In the genomic region with DNA sequence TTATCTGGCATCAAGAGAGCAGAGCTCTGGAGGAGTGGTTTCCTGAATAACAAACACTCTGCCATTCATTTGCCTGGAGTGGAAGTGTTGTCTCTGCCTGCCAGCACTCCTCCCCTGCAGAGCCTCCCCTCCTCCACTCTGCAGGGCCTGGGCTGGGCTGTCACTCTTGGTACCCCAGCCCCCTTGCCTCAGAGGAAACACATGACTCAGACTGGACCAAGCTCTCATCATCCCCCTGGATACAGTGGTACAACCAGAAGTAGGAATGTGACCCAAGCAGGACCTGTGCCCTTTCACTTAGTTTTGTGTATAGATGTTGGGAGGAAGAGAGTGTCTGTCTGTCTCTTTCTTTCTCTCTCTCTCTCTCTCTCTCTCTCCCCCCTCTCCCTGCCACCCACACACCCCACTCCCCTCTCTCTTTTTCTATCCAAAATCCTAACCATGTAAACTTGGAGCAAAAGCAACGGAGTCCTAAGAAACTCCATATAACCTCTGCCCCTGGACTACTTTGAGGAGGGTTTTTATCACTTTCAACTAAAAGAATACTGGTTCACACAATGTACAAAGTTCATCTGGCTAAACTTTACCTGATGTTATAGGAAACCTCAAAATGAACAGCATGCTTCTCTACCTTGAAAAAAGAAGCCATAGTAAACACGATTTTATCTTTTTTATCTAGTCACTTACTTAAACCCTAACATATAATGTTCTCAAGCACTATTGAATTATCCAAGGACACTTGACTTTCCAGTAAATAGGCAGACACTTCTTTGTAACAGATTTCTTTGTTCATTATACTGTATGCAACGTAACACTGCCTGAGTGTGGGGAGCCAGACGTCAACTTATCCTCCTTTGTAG, we compare ENCODE assay signal across 9 cellular contexts. TPM values are rescaled to one million over a fixed set of nuclear protein-coding genes. Genes with fewer than 3 reads are reported as not detected.
DNase-seq lines count a peak whose midpoint lies in the region; ATAC-seq and TF ChIP-seq lines count a peak whose summit lies in the region.
"Had no signal": no experiment of that assay in that cellular context is flagged by ENCODE, and none has a peak within 500 bp of the region (broad histone marks: within the 10 kb centered on the region; RNA-seq: fewer than 3 reads in every experiment).

No MANE protein-coding gene starts in this region.

- no peak for TF ChIP-seq CTCF in BE2C (IDR thresholded peaks at IDR 0.05; ENCODE audit: low read depth, low read length)
- TF ChIP-seq CTCF in breast epithelium (IDR thresholded peaks at IDR 0.05) = no peak
- TF ChIP-seq CTCF in kidney epithelial cell (IDR thresholded peaks at IDR 0.05; ENCODE audit: insufficient read depth, low read length, poor library complexity, severe bottlenecking) = no peak
- TF ChIP-seq CTCF in upper lobe of left lung (IDR thresholded peaks at IDR 0.05) = no peak

- no peak overlapping the region for H3K4me3 ChIP-seq in BE2C (ENCODE audit: low read depth, low read length)
- no peak overlapping the region for H3K4me3 ChIP-seq in breast epithelium
- no peak overlapping the region for H3K4me3 ChIP-seq in kidney epithelial cell (ENCODE audit: low read depth, low read length)
- H3K4me3 ChIP-seq in upper lobe of left lung = no peak overlapping the region

- H3K36me3 Mint-ChIP-seq in effector memory CD8-positive, alpha-beta T cell (ENCODE audit: insufficient read depth) = no peaks in the 10 kb centered on the region

- TF ChIP-seq POLR2A in breast epithelium (IDR thresholded peaks at IDR 0.05) (no peak), upper lobe of left lung (IDR thresholded peaks at IDR 0.05) (no peak)

- H3K9me3 Mint-ChIP-seq in effector memory CD8-positive, alpha-beta T cell = no peaks in the 10 kb centered on the region
- H3K9me3 Mint-ChIP-seq: T-helper 1 cell treated with Interleukin-12 subunit alpha and Interleukin-12 subunit beta and Interleukin-4 antibody, amounts not matched to agents 30 μg/mL and 1 μg/mL, for 36 hours had no signal

- peak in 1 of 4 donors; percentile 36 for TF ChIP-seq EP300 in upper lobe of left lung (IDR thresholded peaks at IDR 0.05)

- H3K4me3 Mint-ChIP-seq in effector memory CD8-positive, alpha-beta T cell = no peak overlapping the region
- H3K4me3 Mint-ChIP-seq: T-helper 1 cell treated with Interleukin-12 subunit alpha and Interleukin-12 subunit beta and Interleukin-4 antibody, amounts not matched to agents 30 μg/mL and 1 μg/mL, for 36 hours had no signal

- 50 to 59% methylated on average over 4 of the region's 4 CpGs for WGBS in upper lobe of left lung, 2 donors

- intact Hi-C loops in breast epithelium (cut with DNase I; ENCODE audit: low total_unique reads) = loop anchor here (1.0 kb wide), 1 partner anchor 14 kb away; no protein-coding TSS in a partner anchor

- H3K27me3 Mint-ChIP-seq in effector memory CD8-positive, alpha-beta T cell = peaks cover 14 to 33% of the 10 kb centered on the region in 2 donors

- H3K36me3 ChIP-seq in BE2C (no peaks in the 10 kb centered on the region), breast epithelium (no peaks in the 10 kb centered on the region), kidney epithelial cell (ENCODE audit: control insufficient read depth, insufficient read depth, low read length) (no peaks in the 10 kb centered on the region), upper lobe of left lung (no peaks in the 10 kb centered on the region)

- ATAC-seq in upper lobe of left lung (ENCODE audit: low FRiP score in 2 of 2) (peak; percentile 60 to 76), GM21515 (IDR thresholded peaks at IDR 0.05; ENCODE audit: unreplicated experiment) (no peak), GM19395 (IDR thresholded peaks at IDR 0.05; ENCODE audit: unreplicated experiment) (no peak)
- no peak for ATAC-seq in effector memory CD8-positive, alpha-beta T cell (replicated peaks)

- H3K4me1 Mint-ChIP-seq in effector memory CD8-positive, alpha-beta T cell (ENCODE audit: low read depth in 2 of 2) = no peaks in the 10 kb centered on the region

- H3K27me3 ChIP-seq in BE2C = no peaks in the 10 kb centered on the region
- no peaks in the 10 kb centered on the region for H3K27me3 ChIP-seq in breast epithelium
- no peaks in the 10 kb centered on the region for H3K27me3 ChIP-seq in kidney epithelial cell (ENCODE audit: control insufficient read depth, insufficient read depth, low read length)
- no peaks in the 10 kb centered on the region for H3K27me3 ChIP-seq in upper lobe of left lung

- H3K27ac ChIP-seq in breast epithelium (peak overlapping the region; percentile 21 to 22), upper lobe of left lung (peak overlapping the region; percentile 18 to 75 (median 50))

- DNase-seq in BE2C (peak; percentile 80), NCI-H1694 (lab: John Stamatoyannopoulos, UW) (peak; percentile 24), breast epithelium (ENCODE audit: low spot score in 2 of 2) (no peak), kidney epithelial cell (ENCODE audit: low read depth) (peak; percentile 84), upper lobe of left lung (peak in 1 of 2 donors; percentile 63)
- no peak for DNase-seq in effector memory CD8-positive, alpha-beta T cell

- H3K27ac Mint-ChIP-seq in effector memory CD8-positive, alpha-beta T cell = no peak overlapping the region
- H3K27ac Mint-ChIP-seq: T-helper 1 cell treated with Interleukin-12 subunit alpha and Interleukin-12 subunit beta and Interleukin-4 antibody, amounts not matched to agents 30 μg/mL and 1 μg/mL, for 36 hours had no signal

- H3K9me3 ChIP-seq in BE2C (no peaks in the 10 kb centered on the region), breast epithelium (no peaks in the 10 kb centered on the region), upper lobe of left lung (no peaks in the 10 kb centered on the region)

- peaks cover 41% of the 10 kb centered on the region for H3K4me1 ChIP-seq in BE2C
- H3K4me1 ChIP-seq in breast epithelium = peaks cover 0 to 4% of the 10 kb centered on the region in 2 donors
- H3K4me1 ChIP-seq in upper lobe of left lung = peaks cover 37 to 54% (median 48%) of the 10 kb centered on the region in 4 donors

RNA-seq across cellular contexts. Expression of gene DOCK4, which starts 43.8 kb away (rescaled TPM):
- polyA plus RNA-seq in BE2C (2012; ENCODE audit: insufficient read depth, insufficient read length, low read depth) = 26.7 TPM
- 10 to 100 TPM; 31.7 to 43.3 (median 41.9) TPM for total RNA-seq in breast epithelium
- total RNA-seq in kidney epithelial cell = 16.8 and 24.0 TPM in 2 replicates
- total RNA-seq in upper lobe of left lung = 100 to 1,000 TPM in 3 of 6 donors, 10 to 100 TPM in 3; 53.6 to 166 (median 100) TPM

RNA-seq across cellular contexts. Expression of gene ZNF277, which starts 44.1 kb away (rescaled TPM):
- polyA plus RNA-seq in BE2C (2012; ENCODE audit: insufficient read depth, insufficient read length, low read depth) = 14.8 TPM
- total RNA-seq in breast epithelium (10 to 100 TPM; 30.8 to 38.3 (median 34.2) TPM), kidney epithelial cell (34.6 and 35.0 TPM in 2 replicates), upper lobe of left lung (10 to 100 TPM; 20.8 to 63.1 (median 34.8) TPM)

Comparison
In these comparisons a context has a peak if more than half of its experiments do, and no peak if none do; other contexts are left out.
1. DNase-seq: peak in BE2C (single experiment), NCI-H1694 (single experiment) and kidney epithelial cell (single experiment); none in breast epithelium (0 of 2) and effector memory CD8-positive, alpha-beta T cell (0 of 3).
2. ATAC-seq: peak in upper lobe of left lung (2 of 2); none in GM21515 (single experiment), effector memory CD8-positive, alpha-beta T cell (single experiment) and GM19395 (single experiment).